36 cellular contexts compared by ENCODE assay signal in the genomic region with DNA sequence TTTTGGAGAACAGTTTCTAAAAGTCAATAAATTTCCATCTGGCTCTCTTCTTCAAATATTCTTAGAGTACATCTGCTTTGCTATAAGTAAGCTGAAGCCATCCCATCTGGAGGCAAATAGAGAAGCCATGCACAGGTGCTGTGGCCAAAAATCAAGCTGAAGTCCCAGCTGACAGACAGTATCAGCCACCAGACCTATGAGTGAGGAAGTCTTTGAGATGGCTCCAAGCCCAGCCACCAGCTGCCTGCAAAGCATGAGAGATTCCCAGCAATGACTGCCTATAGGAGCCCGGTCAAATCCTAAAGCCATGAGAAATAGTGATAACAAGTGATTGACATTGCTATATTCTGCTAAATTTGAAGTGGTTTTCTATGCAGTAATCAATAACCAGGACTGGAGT. TPM values are rescaled to one million over a fixed set of nuclear protein-coding genes. Genes with fewer than 3 reads are reported as not detected.
"Had no signal": no experiment of that assay in that cellular context is flagged by ENCODE, and none has a peak within 500 bp of the region (broad histone marks: within the 10 kb centered on the region; RNA-seq: fewer than 3 reads in every experiment).

No MANE protein-coding gene starts in this region.

- H3K4me1 ChIP-seq: esophagus squamous epithelium, gastroesophageal sphincter, heart right ventricle had no signal

- DNase-seq: activated B cell treated with CpG ODN at 0.5 μM for 24 hours; activated CD4-positive, alpha-beta T cell treated with anti-CD3 and anti-CD28 coated beads for 48 hours; activated CD4-positive, alpha-beta T cell treated with anti-CD3 and anti-CD28 coated beads, Interleukin-2, amount 50 U/mL, for 1 hour; activated CD4-positive, alpha-beta T cell treated with anti-CD3 and anti-CD28 coated beads, Interleukin-2, amount 50 U/mL, for 48 hours; activated CD8-positive, alpha-beta memory T cell treated with anti-CD3 and anti-CD28 coated beads for 24 hours; activated CD8-positive, alpha-beta T cell treated with anti-CD3 and anti-CD28 coated beads for 36 hours; activated effector memory CD4-positive, alpha-beta T cell treated with Interleukin-2 at 50 U/mL for 16 hours; activated gamma-delta T cell treated with Interleukin-2 at 50 U/mL for 16 hours; activated naive CD4-positive, alpha-beta T cell treated with anti-CD3 and anti-CD28 coated beads, Interleukin-2, amount 50 U/mL, for 16 hours; activated naive CD4-positive, alpha-beta T cell treated with Interleukin-2 at 50 U/mL for 16 hours; activated T-cell treated with anti-CD3 and anti-CD28 coated beads, Interleukin-2, amount 50 U/mL, for 4 hours; amniotic stem cell; caudate nucleus; cortex of kidney; dermis blood vessel endothelial cell; effector CD8-positive, alpha-beta T cell; esophagus squamous epithelium; foreskin melanocyte; heart right ventricle; T-helper 17 cell; T1000; WERI-Rb-1 had no signal

- H3K4me3 ChIP-seq: esophagus squamous epithelium, gastroesophageal sphincter, heart right ventricle had no signal

- H3K27ac ChIP-seq: epithelial cell of prostate, esophagus squamous epithelium, gastroesophageal sphincter, heart right ventricle, WERI-Rb-1 had no signal

- H3K27me3 ChIP-seq: esophagus squamous epithelium, gastroesophageal sphincter had no signal

- H3K36me3 ChIP-seq: esophagus squamous epithelium, gastroesophageal sphincter, heart right ventricle, WERI-Rb-1 had no signal

- FAIRE-seq: astrocyte, colon, endometrium, endothelial cell of umbilical vein had no signal

- ATAC-seq: activated CD4-positive, CD25-positive, alpha-beta regulatory T cell treated with anti-CD3 and anti-CD28 coated beads, Interleukin-2, amount 50 U/mL, for 24 hours; activated CD8-positive, alpha-beta T cell treated with anti-CD3 and anti-CD28 coated beads for 36 hours; activated T-cell treated with anti-CD3 and anti-CD28 coated beads, Interleukin-2, amount 50 U/mL, for 4 hours; gastroesophageal sphincter; heart right ventricle; T-helper 17 cell had no signal

RNA-seq across cellular contexts. Expression of a gene that starts 21.8 kb away (rescaled TPM):
- total RNA-seq: activated B cell treated with CpG ODN at 0.5 μM for 24 hours; activated CD8-positive, alpha-beta T cell treated with anti-CD3 and anti-CD28 coated beads for 36 hours; activated T-cell treated with anti-CD3 and anti-CD28 coated beads, Interleukin-2, amount 50 U/mL, for 4 hours; activated T-helper 17 cell treated with anti-CD3 and anti-CD28 coated beads, Interleukin-2, amount 50 U/mL, for 72 hours; astrocyte; chondrocyte; dermis blood vessel endothelial cell; endothelial cell of umbilical vein; esophagus squamous epithelium; fibroblast of lung; fibroblast of villous mesenchyme; gastroesophageal sphincter; glomerular endothelial cell; heart right ventricle; T-helper 17 cell had no signal
- polyA plus RNA-seq: adipose tissue, endothelial cell of umbilical vein, esophagus, fibroblast of lung, heart right ventricle had no signal
